In genomic region chr19:31502536-31503170, GRCh38 we compare ENCODE assay signal across 22 cellular contexts.
"Had no signal": no experiment of that assay in that cellular context is flagged by ENCODE, and none has a peak within 500 bp of the region (broad histone marks: within the 10 kb centered on the region; RNA-seq: fewer than 3 reads in every experiment).

No MANE protein-coding gene starts in this region.

- H3K9me3 ChIP-seq: gastroesophageal sphincter, heart left ventricle, left lung, ovary, spleen, transverse colon had no signal

- H3K27me3 ChIP-seq: foreskin keratinocyte, hepatocyte, left lung, neural progenitor cell, ovary, spleen, transverse colon had no signal

- H3K27ac Mint-ChIP-seq: naive thymus-derived CD4-positive, alpha-beta T cell; nephron; neural progenitor cell; stimulated activated naive B cell treated with anti-CD40 and anti-IgM and Interleukin-4, amounts not matched to agents 10 μg/mL and 1 μg/mL and 100 μg/mL, for 72 hours; stimulated activated naive CD8-positive, alpha-beta T cell treated with anti-CD3 and anti-CD28 coated beads, Interleukin-15, Interleukin-2, amounts not matched to agents 100 ng/mL and 50 ng/mL, for 24 hours had no signal

- H3K36me3 Mint-ChIP-seq: naive thymus-derived CD4-positive, alpha-beta T cell; neural progenitor cell; stimulated activated naive B cell treated with anti-CD40 and anti-IgM and Interleukin-4, amounts not matched to agents 10 μg/mL and 1 μg/mL and 100 μg/mL, for 72 hours had no signal

- H3K9me3 Mint-ChIP-seq: nephron; stimulated activated naive CD8-positive, alpha-beta T cell treated with anti-CD3 and anti-CD28 coated beads, Interleukin-15, Interleukin-2, amounts not matched to agents 100 ng/mL and 50 ng/mL, for 24 hours had no signal

- H3K36me3 ChIP-seq: gastroesophageal sphincter, heart left ventricle, left lung, neural progenitor cell, ovary, spleen, transverse colon had no signal

- H3K4me1 Mint-ChIP-seq: neural progenitor cell; stimulated activated naive B cell treated with anti-CD40 and anti-IgM and Interleukin-4, amounts not matched to agents 10 μg/mL and 1 μg/mL and 100 μg/mL, for 72 hours had no signal

- ATAC-seq: foreskin keratinocyte; gastroesophageal sphincter; heart left ventricle; left cardiac atrium; left lung; naive thymus-derived CD4-positive, alpha-beta T cell; stimulated activated naive B cell treated with anti-CD40 and anti-IgM and Interleukin-4, amounts not matched to agents 10 μg/mL and 1 μg/mL and 100 μg/mL, for 72 hours had no signal

- H3K4me1 ChIP-seq: foreskin keratinocyte, gastroesophageal sphincter, heart left ventricle, left lung, neural progenitor cell, spleen, transverse colon had no signal

- DNase-seq: caudate nucleus; cerebellar nuclear complex; cortex of kidney; effector CD4-positive, alpha-beta T cell; foreskin keratinocyte; heart left ventricle; left cardiac atrium; left lung; mesenchymal stem cell; midbrain; naive thymus-derived CD4-positive, alpha-beta T cell; nucleus accumbens; ovary; spleen; stimulated activated naive B cell treated with anti-CD40 and anti-IgM and Interleukin-4, amounts not matched to agents 10 μg/mL and 1 μg/mL and 100 μg/mL, for 72 hours; transverse colon had no signal

- H3K4me3 ChIP-seq: gastroesophageal sphincter, heart left ventricle, hepatocyte, left lung, neural progenitor cell, ovary, skin epidermis, spleen, transverse colon had no signal

- H3K27me3 Mint-ChIP-seq: stimulated activated naive B cell treated with anti-CD40 and anti-IgM and Interleukin-4, amounts not matched to agents 10 μg/mL and 1 μg/mL and 100 μg/mL, for 72 hours; stimulated activated naive CD8-positive, alpha-beta T cell treated with anti-CD3 and anti-CD28 coated beads, Interleukin-15, Interleukin-2, amounts not matched to agents 100 ng/mL and 50 ng/mL, for 24 hours had no signal

- H3K27ac ChIP-seq: foreskin keratinocyte, gastroesophageal sphincter, heart left ventricle, hepatocyte, left lung, neural progenitor cell, ovary, skin epidermis, spleen, transverse colon had no signal

- H3K4me3 Mint-ChIP-seq: naive thymus-derived CD4-positive, alpha-beta T cell; nephron; neural progenitor cell; stimulated activated naive B cell treated with anti-CD40 and anti-IgM and Interleukin-4, amounts not matched to agents 10 μg/mL and 1 μg/mL and 100 μg/mL, for 72 hours; stimulated activated naive CD8-positive, alpha-beta T cell treated with anti-CD3 and anti-CD28 coated beads, Interleukin-15, Interleukin-2, amounts not matched to agents 100 ng/mL and 50 ng/mL, for 24 hours had no signal
